Comparison of ENCODE assay signal across 9 cellular contexts in the genomic region with DNA sequence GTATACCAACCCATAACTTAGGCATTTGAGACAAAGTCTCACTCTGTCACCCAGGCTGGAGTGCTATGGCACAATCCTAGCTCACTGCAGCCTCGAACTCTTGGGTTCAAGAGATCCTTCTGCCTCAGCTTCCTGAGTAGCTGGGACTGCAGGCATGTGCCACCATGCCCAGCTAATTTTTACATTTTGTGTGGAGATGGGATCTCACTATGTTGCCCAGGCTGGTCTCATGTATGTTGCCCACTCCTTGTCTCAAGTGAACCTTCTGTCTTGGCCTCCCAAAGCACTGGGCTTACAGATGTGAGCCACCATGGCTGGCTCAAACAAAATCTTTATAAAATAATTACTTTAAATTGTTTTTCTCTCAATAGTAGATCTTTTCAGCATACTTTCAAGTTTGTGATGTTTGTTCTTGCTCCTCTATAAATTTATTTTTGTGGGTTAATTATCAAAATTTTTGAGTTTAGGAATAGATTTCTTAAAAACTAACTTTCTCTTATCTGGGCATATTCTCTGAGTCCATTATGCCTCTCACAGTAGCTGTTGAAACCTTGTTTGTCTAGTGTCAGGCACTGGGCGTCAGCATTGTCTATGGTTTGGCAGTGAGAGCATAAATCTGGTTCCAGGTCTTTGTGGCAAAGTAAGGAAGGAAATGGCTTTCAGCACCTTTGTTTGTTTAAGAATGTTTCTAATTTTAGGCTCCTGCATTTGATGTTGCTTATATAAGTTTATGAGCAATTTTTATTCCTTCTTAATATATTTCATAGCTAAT. TPM values are rescaled to one million over a fixed set of nuclear protein-coding genes. Genes with fewer than 3 reads are reported as not detected.
A peak's percentile ranks its signal among the peaks of the same experiment; 100 is the strongest.
DNase-seq lines count a peak whose midpoint lies in the region; ATAC-seq, FAIRE-seq and TF ChIP-seq lines count a peak whose summit lies in the region.
"Had no signal": no experiment of that assay in that cellular context is flagged by ENCODE, and none has a peak within 500 bp of the region (broad histone marks: within the 10 kb centered on the region; RNA-seq: fewer than 3 reads in every experiment).

No MANE protein-coding gene starts in this region.

- peaks cover 29% of the 10 kb centered on the region for H3K79me2 ChIP-seq in GM23338 (replicated peaks; ENCODE audit: insufficient read depth)

- FAIRE-seq in small intestine (lab: Jason Lieb, UNC) = peak; percentile 15

- no peak overlapping the region for H3K27ac Mint-ChIP-seq in GM23338

- H3K4me3 ChIP-seq in HEK293 (ENCODE audit: low read depth, low read length) (no peak overlapping the region), fibroblast of mammary gland (ENCODE audit: control insufficient read depth, low read depth, low read length) (no peak overlapping the region), small intestine (ENCODE audit: low read depth in 1 of 2, low read length in 2 of 2) (no peak overlapping the region), GM23338 (no peak overlapping the region)

- peaks cover 37% of the 10 kb centered on the region for H3K36me3 Mint-ChIP-seq in GM23338 (ENCODE audit: low read depth)

- no peak for ATAC-seq in GM23338
- ATAC-seq in GM18511 (IDR thresholded peaks at IDR 0.05; ENCODE audit: unreplicated experiment) = no peak

- H3K4me1 ChIP-seq in HEK293 (ENCODE audit: control insufficient read depth, insufficient read depth, low read length) (no peaks in the 10 kb centered on the region), small intestine (ENCODE audit: control insufficient read depth in 2 of 2, insufficient read depth in 1 of 2, low read depth in 1 of 2, low read length in 1 of 2) (no peaks in the 10 kb centered on the region), GM23338 (ENCODE audit: insufficient read depth) (no peaks in the 10 kb centered on the region)

- H3K9me2 ChIP-seq in GM23338 (ENCODE audit: insufficient read depth) = no peaks in the 10 kb centered on the region

- no peaks in the 10 kb centered on the region for H3F3A ChIP-seq in GM23338 (replicated peaks; ENCODE audit: low read depth)

- no peak overlapping the region for H3K4me2 ChIP-seq in GM23338

- no peaks in the 10 kb centered on the region for H3K27me3 ChIP-seq in small intestine (ENCODE audit: control insufficient read depth in 2 of 2, insufficient read depth in 2 of 2, low read length in 2 of 2)
- H3K27me3 ChIP-seq in GM23338 (ENCODE audit: insufficient read depth) = no peaks in the 10 kb centered on the region

- H3K4me3 Mint-ChIP-seq in GM23338 = no peak overlapping the region
- H3K4me3 Mint-ChIP-seq: neural crest cell had no signal

- H3K9me3 ChIP-seq in HEK293 (ENCODE audit: control insufficient read depth, insufficient read depth, low read depth, low read length) = no peaks in the 10 kb centered on the region
- H3K9me3 ChIP-seq in small intestine (ENCODE audit: control insufficient read depth, low read depth) = no peaks in the 10 kb centered on the region

- H3K27ac ChIP-seq in HEK293 (ENCODE audit: extremely low read depth, low read depth, low read length) (no peak overlapping the region), small intestine (ENCODE audit: low read depth in 1 of 2, low read length in 1 of 2) (no peak overlapping the region), GM23338 (ENCODE audit: low read depth) (no peak overlapping the region)

- DNase-seq in ELR (ENCODE audit: low read depth) (peak; percentile 33), UCSD-AML1 (lab: John Stamatoyannopoulos, UW; ENCODE audit: unreplicated experiment) (peak; percentile 26), fibroblast of mammary gland (ENCODE audit: low read depth) (peak; percentile 61), small intestine (peak; percentile 67), GM23338 (ENCODE audit: low spot score) (no peak), GOT3 (lab: John Stamatoyannopoulos, UW) (no peak)

- H3K4me1 Mint-ChIP-seq in GM23338 = no peaks in the 10 kb centered on the region
- H3K4me1 Mint-ChIP-seq: neural crest cell had no signal

- H3K36me3 ChIP-seq in HEK293 (ENCODE audit: control insufficient read depth in 2 of 2, insufficient read depth in 1 of 2, low read length in 2 of 2) (peaks cover 4 to 11% of the 10 kb centered on the region in 2 experiments), small intestine (ENCODE audit: control insufficient read depth in 2 of 2, insufficient read depth in 2 of 2, low read length in 2 of 2) (no peaks in the 10 kb centered on the region), GM23338 (ENCODE audit: insufficient read depth) (peaks cover 31% of the 10 kb centered on the region)

- no peaks in the 10 kb centered on the region for H3K9me3 Mint-ChIP-seq in GM23338
- H3K9me3 Mint-ChIP-seq: neural crest cell had no signal

- H3K27me3 Mint-ChIP-seq in GM23338 (ENCODE audit: insufficient read depth, low read depth, poor library complexity) = no peaks in the 10 kb centered on the region

- no peak overlapping the region for H2AFZ ChIP-seq in GM23338

- CTCF ChIA-PET in HEK293 (lab: Yijun Ruan, JAX) = interaction anchor here (0.6 kb wide), 1 partner anchor 17 kb away, joined by 3 read pairs; no protein-coding TSS in a partner anchor

- POLR2A ChIA-PET in HEK293 (lab: Yijun Ruan, JAX) = no interaction called here

- no peak for TF ChIP-seq CTCF in HEK293 (tag by site-specific recombination; IDR thresholded peaks at IDR 0.05)
- peak; percentile 14 for TF ChIP-seq CTCF in fibroblast of mammary gland (conservative IDR thresholded peaks at IDR 0.05; ENCODE audit: control insufficient read depth, insufficient read depth, low read depth, low read length)
- no peak for TF ChIP-seq CTCF in GM23338 (conservative IDR thresholded peaks at IDR 0.05; ENCODE audit: low read depth in 2 of 2)

- 59 to 70% (median 66%) methylated on average over 2 of the region's 2 CpGs for WGBS in small intestine, 3 donors

- peaks cover 17% of the 10 kb centered on the region; the same call in 1 of the 2 replicates for H4K20me1 ChIP-seq in GM23338 (replicated peaks; ENCODE audit: insufficient read depth)

TF ChIP-seq in HEK293, 187 proteins besides CTCF, POLR2A, EP300 and RAD21:
- TF ChIP-seq ZNF629 (tag by site-specific recombination; IDR thresholded peaks at IDR 0.05) (no peak), ZNF121 (tag by site-specific recombination; IDR thresholded peaks at IDR 0.05) (peak; percentile 76; the same call in 1 of the 2 replicates), ZNF654 (tag by site-specific recombination; IDR thresholded peaks at IDR 0.05; ENCODE audit: low read depth) (peak; percentile 29)
TF ChIP-seq in HEK293: peak in this region for 2.

TF ChIP-seq in GM23338, 12 proteins besides CTCF, POLR2A, EP300 and RAD21 (continues in another document):
- TF ChIP-seq, protein P1, sequence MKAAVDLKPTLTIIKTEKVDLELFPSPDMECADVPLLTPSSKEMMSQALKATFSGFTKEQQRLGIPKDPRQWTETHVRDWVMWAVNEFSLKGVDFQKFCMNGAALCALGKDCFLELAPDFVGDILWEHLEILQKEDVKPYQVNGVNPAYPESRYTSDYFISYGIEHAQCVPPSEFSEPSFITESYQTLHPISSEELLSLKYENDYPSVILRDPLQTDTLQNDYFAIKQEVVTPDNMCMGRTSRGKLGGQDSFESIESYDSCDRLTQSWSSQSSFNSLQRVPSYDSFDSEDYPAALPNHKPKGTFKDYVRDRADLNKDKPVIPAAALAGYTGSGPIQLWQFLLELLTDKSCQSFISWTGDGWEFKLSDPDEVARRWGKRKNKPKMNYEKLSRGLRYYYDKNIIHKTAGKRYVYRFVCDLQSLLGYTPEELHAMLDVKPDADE (IDR thresholded peaks at IDR 0.05) = no peak
- no peak for TF ChIP-seq JUNB (IDR thresholded peaks at IDR 0.05; ENCODE audit: unreplicated experiment)
- no peak for TF ChIP-seq POLR2AphosphoS5 (IDR thresholded peaks at IDR 0.05; ENCODE audit: low read depth)
- TF ChIP-seq EZH2 (IDR thresholded peaks at IDR 0.05; ENCODE audit: low read depth, unreplicated experiment) = no peak
- TF ChIP-seq ZNF114 (CRISPR knock-in tag; IDR thresholded peaks at IDR 0.05) = no peak

RNA-seq across cellular contexts. Expression of a gene that starts 38.7 kb away (rescaled TPM):
- polyA plus RNA-seq in small intestine = 10 to 100 TPM in 1 of 3 donors, 1 to 10 TPM in 2; 2.2 to 10.8 (median 4.5) TPM
- 155 and 168 TPM in 2 replicates for total RNA-seq in GM23338 (2014; rRNA removed; shearing (Covaris generic))
- polyA plus RNA-seq in GM23338 (2016; fragmentation: Nextera tagmentation; extraction: Ambion mirVana) = 49.5 and 56.4 TPM in 2 replicates

RNA-seq across cellular contexts. Expression of a gene that starts 38.8 kb away (rescaled TPM):
- polyA plus RNA-seq in small intestine = 1 to 10 TPM in 1 of 3 donors, under 1 TPM in 1, not detected in 1; 0.81 to 2.1 TPM
- 12.5 and 14.8 TPM in 2 replicates for total RNA-seq in GM23338 (2014; rRNA removed; shearing (Covaris generic))
- polyA plus RNA-seq in GM23338 (2016; fragmentation: Nextera tagmentation; extraction: Ambion mirVana) = 6.4 and 8.0 TPM in 2 replicates

Comparison
In these comparisons a context has a peak if more than half of its experiments do, and no peak if none do; other contexts are left out.
1. DNase-seq: peak in ELR (single experiment), UCSD-AML1 (single experiment), fibroblast of mammary gland (single experiment) and small intestine (single experiment); none in GM23338 (single experiment) and GOT3 (single experiment).